In genomic region chr10:43708256-43708655, GRCh38 we compare ENCODE assay signal across 22 cellular contexts. TPM values are rescaled to one million over a fixed set of nuclear protein-coding genes. Genes with fewer than 3 reads are reported as not detected.
A peak's percentile ranks its signal among the peaks of the same experiment; 100 is the strongest.
DNase-seq lines count a peak whose midpoint lies in the region; ATAC-seq and TF ChIP-seq lines count a peak whose summit lies in the region.
"Had no signal": no experiment of that assay in that cellular context is flagged by ENCODE, and none has a peak within 500 bp of the region (broad histone marks: within the 10 kb centered on the region; RNA-seq: fewer than 3 reads in every experiment).

No MANE protein-coding gene starts in this region.

- TF ChIP-seq CTCF in heart right ventricle (IDR thresholded peaks at IDR 0.05) (no peak), body of pancreas (IDR thresholded peaks at IDR 0.05) (no peak), left lung (IDR thresholded peaks at IDR 0.05) (no peak), upper lobe of left lung (IDR thresholded peaks at IDR 0.05) (no peak), mammary epithelial cell (conservative IDR thresholded peaks at IDR 0.05 in 1 of 2, IDR thresholded peaks at IDR 0.05 in 1 of 2; ENCODE audit: extremely low read depth in 1 of 2, insufficient read depth in 1 of 2, low read depth in 1 of 2, low read length in 2 of 2) (no peak)

- H3K79me2 ChIP-seq in mammary epithelial cell (ENCODE audit: insufficient read depth, low read length), result no peaks in the 10 kb centered on the region

- H3K9ac ChIP-seq in mammary epithelial cell (ENCODE audit: insufficient read depth, low read length), result no peak overlapping the region
- H3K9ac ChIP-seq: KMS-11 had no signal

- TF ChIP-seq POLR2A in body of pancreas (IDR thresholded peaks at IDR 0.05), result no peak
- TF ChIP-seq POLR2A in upper lobe of left lung (IDR thresholded peaks at IDR 0.05), result no peak

- H3K36me3 ChIP-seq in heart right ventricle, result no peaks in the 10 kb centered on the region
- H3K36me3 ChIP-seq in body of pancreas (replicated peaks in 1 of 2; ENCODE audit: insufficient read depth in 1 of 2, low read depth in 2 of 2), result no peaks in the 10 kb centered on the region
- no peaks in the 10 kb centered on the region for H3K36me3 ChIP-seq in left lung
- no peaks in the 10 kb centered on the region for H3K36me3 ChIP-seq in upper lobe of left lung
- no peaks in the 10 kb centered on the region for H3K36me3 ChIP-seq in mammary epithelial cell (ENCODE audit: insufficient read depth, low read length)
- H3K36me3 ChIP-seq: MG63 had no signal

- WGBS in heart right ventricle, 2 donors, result 61 to 63% methylated on average over 3 of the region's 3 CpGs
- 30 to 36% methylated on average over 3 of the region's 3 CpGs for WGBS in body of pancreas, 2 donors
- WGBS in upper lobe of left lung, 2 donors, result 13 to 43% methylated on average over 3 of the region's 3 CpGs
- 33% methylated on average over 3 of the region's 3 CpGs for whole genome bisulfite sequencing in mammary epithelial cell (ENCODE audit: low coverage, missing lambda C conversion rate)

- peaks cover 4 to 54% (median 29%) of the 10 kb centered on the region in 9 donors for H3K4me1 ChIP-seq in heart right ventricle
- peaks cover 5% of the 10 kb centered on the region for H3K4me1 ChIP-seq in body of pancreas
- H3K4me1 ChIP-seq in left lung, result peaks cover 0 to 2% of the 10 kb centered on the region in 2 donors
- H3K4me1 ChIP-seq in upper lobe of left lung, result peaks cover 0 to 7% (median 2%) of the 10 kb centered on the region in 4 donors
- H3K4me1 ChIP-seq in mammary epithelial cell (ENCODE audit: insufficient read depth, low read length), result no peaks in the 10 kb centered on the region

- no peak for DNase-seq in heart right ventricle
- no peak for DNase-seq in Right ventricle myocardium superior
- DNase-seq in body of pancreas, result no peak
- DNase-seq in left lung, result no peak
- no peak for DNase-seq in upper lobe of left lung
- no peak for DNase-seq in stimulated activated CD4-positive, alpha-beta T cell treated with anti-CD3 and anti-CD28 coated beads, Interleukin-2, amount 100 ng/mL, for 48 hours
- DNase-seq in mammary epithelial cell, result no peak
- DNase-seq: DND-41, GDM1, MG63, NCI-H1092 treated with DMSO at 0.1 percent for 48 hours, NCI-H1694, NCI-H2107, NCI-H2227 treated with DMSO at 0.1 percent for 48 hours, NCI-H524 treated with DMSO at 0.1 percent for 48 hours, SHP77 treated with DMSO at 0.1 percent for 48 hours had no signal

- H4K20me1 ChIP-seq in mammary epithelial cell (ENCODE audit: insufficient read depth, low read length), result no peaks in the 10 kb centered on the region

- H3K4me2 ChIP-seq in mammary epithelial cell (ENCODE audit: insufficient read depth, low read depth, low read length), result no peak overlapping the region
- H3K4me2 ChIP-seq: GM23338, KMS-11 had no signal

- ATAC-seq in heart right ventricle (peak in 5 of 8 donors; percentile 1 to 26 (median 14)), Right ventricle myocardium superior (ENCODE audit: poor library complexity) (no peak), body of pancreas (peak; percentile 10), left lung (no peak), upper lobe of left lung (ENCODE audit: low FRiP score in 2 of 2) (no peak), GM19035 (IDR thresholded peaks at IDR 0.05; ENCODE audit: unreplicated experiment) (no peak)
- ATAC-seq: GM12878, HCT116 had no signal

- no peak overlapping the region for H3K4me3 ChIP-seq in heart right ventricle
- no peak overlapping the region for H3K4me3 ChIP-seq in body of pancreas
- no peak overlapping the region for H3K4me3 ChIP-seq in left lung
- no peak overlapping the region for H3K4me3 ChIP-seq in upper lobe of left lung
- no peak overlapping the region for H3K4me3 ChIP-seq in mammary epithelial cell (replicated peaks in 1 of 3; ENCODE audit: insufficient read depth in 1 of 3, low read depth in 2 of 3, low read length in 3 of 3)
- H3K4me3 ChIP-seq: GM12878, GM23338, MG63 had no signal

- no peak overlapping the region for H2AFZ ChIP-seq in mammary epithelial cell (ENCODE audit: low read depth, low read length)

- H3K9me3 ChIP-seq in heart right ventricle, result no peaks in the 10 kb centered on the region
- no peaks in the 10 kb centered on the region for H3K9me3 ChIP-seq in body of pancreas
- H3K9me3 ChIP-seq in left lung, result no peaks in the 10 kb centered on the region
- no peaks in the 10 kb centered on the region for H3K9me3 ChIP-seq in upper lobe of left lung
- H3K9me3 ChIP-seq in mammary epithelial cell (replicated peaks; ENCODE audit: insufficient read depth, low read length), result peaks cover 14% of the 10 kb centered on the region
- H3K9me3 ChIP-seq: MG63 had no signal

- intact Hi-C loops in heart right ventricle (cut with DNase I) (loop anchor here in 1 of 10 donors (5.0 kb wide), 1 partner anchor 139 kb away; no protein-coding TSS in a partner anchor), Right ventricle myocardium superior (cut with DNase I) (no loop called here), body of pancreas (cut with DNase I) (no loop called here), left lung (cut with DNase I) (no loop called here), mammary epithelial cell (cut with micrococcal nuclease) (no loop called here)

- H3K27me3 ChIP-seq in heart right ventricle (no peaks in the 10 kb centered on the region), body of pancreas (no peaks in the 10 kb centered on the region), left lung (no peaks in the 10 kb centered on the region), upper lobe of left lung (no peaks in the 10 kb centered on the region), mammary epithelial cell (ENCODE audit: insufficient read depth, low read length) (no peaks in the 10 kb centered on the region)
- H3K27me3 ChIP-seq: MG63 had no signal

- CTCF ChIA-PET in mammary epithelial cell (lab: Charles Lee; ENCODE audit: low non-redundant PET), result no interaction called here

- peak overlapping the region; percentile 11 to 92 (median 77) for H3K27ac ChIP-seq in heart right ventricle
- peak overlapping the region in 3 of 4 donors; percentile 21 to 41 (median 41) for H3K27ac ChIP-seq in body of pancreas
- peak overlapping the region; percentile 5 to 69 for H3K27ac ChIP-seq in left lung
- H3K27ac ChIP-seq in upper lobe of left lung, result peak overlapping the region; percentile 13 to 76 (median 36)
- no peak overlapping the region for H3K27ac ChIP-seq in mammary epithelial cell (ENCODE audit: insufficient read depth, low read depth, low read length)
- H3K27ac ChIP-seq: C4-2B, KMS-11 had no signal

- dilution Hi-C loops in mammary epithelial cell (cut with HindIII; ENCODE audit: low sequenced_read_pairs), result no loop called here

- no TSS peak for BruUV-seq in mammary epithelial cell (replicated peaks; lab: Mats Ljungman, UMichigan)

- in situ Hi-C loops in mammary epithelial cell (cut with MboI; ENCODE audit: low sequenced_read_pairs in 2 of 2), result no loop called here

- no peak for TF ChIP-seq EP300 in upper lobe of left lung (IDR thresholded peaks at IDR 0.05)

RNA-seq across cellular contexts. Expression of gene ZNF32, which starts 59.6 kb away (rescaled TPM):
- total RNA-seq in heart right ventricle, result 10 to 100 TPM; 34.4 to 52.3 (median 41.6) TPM
- 10 to 100 TPM; 44.9 to 73.8 TPM for polyA plus RNA-seq in heart right ventricle
- total RNA-seq in Right ventricle myocardium superior, result 52.7 TPM
- total RNA-seq in body of pancreas, result 10 to 100 TPM; 31.6 to 47.5 TPM
- 10 to 100 TPM; 29.1 to 32.9 TPM for total RNA-seq in left lung
- total RNA-seq in upper lobe of left lung, result 10 to 100 TPM; 16.8 to 36.8 (median 26.8) TPM
- 10 to 100 TPM; 13.8 to 21.3 TPM for total RNA-seq in mammary epithelial cell
- 14.9 TPM for polyA plus RNA-seq in mammary epithelial cell
- 18.9 TPM for polyA minus RNA-seq in mammary epithelial cell

Comparison
In these comparisons a context has a peak if more than half of its experiments do, and no peak if none do; other contexts are left out.
1. ATAC-seq: peak in heart right ventricle (5 of 8) and body of pancreas (single experiment); none in Right ventricle myocardium superior (single experiment), left lung (single experiment), upper lobe of left lung (0 of 2) and GM19035 (single experiment).